ENCODE assay signal across 8 cellular contexts in the genomic region with DNA sequence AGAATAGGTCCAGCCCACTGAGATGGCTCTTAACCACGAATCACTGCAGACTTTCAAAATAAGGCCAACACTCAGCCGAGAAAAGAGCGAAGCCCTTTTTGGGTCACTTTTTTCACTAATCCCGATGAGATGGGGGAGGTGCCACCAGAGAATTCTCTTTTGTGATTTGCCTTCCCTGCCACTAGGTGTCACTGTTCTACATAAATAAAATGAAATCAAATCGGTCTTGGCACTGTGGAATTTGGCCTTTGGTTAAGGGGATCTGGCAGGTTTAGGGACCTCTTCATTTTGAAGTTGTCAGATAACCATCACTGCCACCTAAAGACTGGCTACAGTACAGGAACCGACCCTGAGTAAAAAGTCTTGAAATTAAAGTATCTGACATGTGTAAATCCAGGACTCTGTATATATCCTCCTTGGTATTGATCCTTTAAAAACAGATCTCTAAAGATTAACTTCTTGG.
A peak's percentile ranks its signal among the peaks of the same experiment; 100 is the strongest.
DNase-seq lines count a peak whose midpoint lies in the region; ATAC-seq, FAIRE-seq and TF ChIP-seq lines count a peak whose summit lies in the region.

No MANE protein-coding gene starts in this region.

- ATAC-seq in A549 (peak in 1 of 2 experiments; percentile 75; a peak in 4 of 6 replicates), HepG2 (peak; percentile 51; the same call in 1 of the 3 replicates)

- peak; percentile 66 for TF ChIP-seq CTCF in A549 (IDR thresholded peaks at IDR 0.05)
- peak; percentile 68 for TF ChIP-seq CTCF in GM12864 (IDR thresholded peaks at IDR 0.05; ENCODE audit: low read depth, low read length, missing control alignments)
- peak; percentile 74 for TF ChIP-seq CTCF in choroid plexus epithelial cell (conservative IDR thresholded peaks at IDR 0.05; ENCODE audit: low read depth, low read length)
- TF ChIP-seq CTCF in HepG2 (CRISPR knock-in tag; IDR thresholded peaks at IDR 0.05) = peak; percentile 77
- peak; percentile 41 to 77 (median 73) for TF ChIP-seq CTCF in testis (IDR thresholded peaks at IDR 0.05)

- H3K27ac ChIP-seq in A549 (no peak overlapping the region), HepG2 (ENCODE audit: extremely low read length, insufficient read depth, low read length) (no peak overlapping the region), testis (no peak overlapping the region)

- H3K4me1 ChIP-seq in A549 = no peaks in the 10 kb centered on the region
- H3K4me1 ChIP-seq in HepG2 (ENCODE audit: insufficient read depth, low read length) = no peaks in the 10 kb centered on the region
- H3K4me1 ChIP-seq in testis = no peaks in the 10 kb centered on the region

- POLR2A ChIA-PET in A549 (lab: Yijun Ruan, JAX) = no interaction called here
- POLR2A ChIA-PET in HepG2 (lab: Yijun Ruan, JAX) = no interaction called here

- no peak overlapping the region for H2AFZ ChIP-seq in HepG2 (ENCODE audit: low read length)

- WGBS in A549 (ENCODE audit: missing lambda C conversion rate) = 6% methylated on average over 6 of the region's 6 CpGs
- WGBS in HepG2 (ENCODE audit: low lambda C conversion rate) = 4% methylated on average over 6 of the region's 6 CpGs
- 11 to 34% methylated on average over 6 of the region's 6 CpGs for WGBS in testis, 2 donors

- TF ChIP-seq RAD21 in A549 (conservative IDR thresholded peaks at IDR 0.05 in 1 of 2, IDR thresholded peaks at IDR 0.05 in 1 of 2) (peak; percentile 63 to 71; a peak in 4 of 5 replicates), HepG2 (CRISPR knock-in tag; IDR thresholded peaks at IDR 0.05) (0 out of 2 replicates have a peak, but pooled peaks have one; percentile 20)

- intact Hi-C loops in HepG2 (cut with micrococcal nuclease; ENCODE audit: unreplicated experiment) = loop anchor here (2.0 to 5.0 kb wide), 2 partner anchors 729 to 1270 kb away; no protein-coding TSS in a partner anchor
- intact Hi-C loops in testis (cut with DNase I; ENCODE audit: low total_unique reads) = no loop called here

- in situ Hi-C loops in HepG2 (cut with HindIII; ENCODE audit: extremely low pct_ligation_motif_present, low pct_unique_long_range_greater_than_20kb) = loop anchor here (10.0 to 25.0 kb wide), 2 partner anchors 724 to 1266 kb away; no protein-coding TSS in a partner anchor

- no peak overlapping the region for H3K9ac ChIP-seq in HepG2 (ENCODE audit: insufficient read depth, low read depth, low read length)

- TF ChIP-seq EP300 in A549 (IDR thresholded peaks at IDR 0.05) = no peak
- TF ChIP-seq EP300 in HepG2 (IDR thresholded peaks at IDR 0.05; ENCODE audit: low read depth in 2 of 2, low read length in 2 of 2) = no peak
- no peak for TF ChIP-seq EP300 in HepG2 (CRISPR knock-in tag; IDR thresholded peaks at IDR 0.05; ENCODE audit: borderline replicate concordance)

- H3K27me3 ChIP-seq in HepG2 (ENCODE audit: control insufficient read depth in 1 of 2, insufficient read depth in 2 of 2, low read length in 2 of 2) (peaks cover 0 to 4% of the 10 kb centered on the region in 2 experiments; a peak in 1 of 5 replicates), testis (no peaks in the 10 kb centered on the region)

- no peaks in the 10 kb centered on the region for H3K9me3 ChIP-seq in A549
- H3K9me3 ChIP-seq in HepG2 (ENCODE audit: low read length) = no peaks in the 10 kb centered on the region
- H3K9me3 ChIP-seq in testis = no peaks in the 10 kb centered on the region

- TF ChIP-seq POLR2A in A549 (IDR thresholded peaks at IDR 0.05; ENCODE audit: low read length) = no peak
- TF ChIP-seq POLR2A in HepG2 (IDR thresholded peaks at IDR 0.05; ENCODE audit: insufficient read depth in 1 of 2, low read depth in 2 of 2, low read length in 2 of 2) = no peak
- no peak for TF ChIP-seq POLR2A in testis (IDR thresholded peaks at IDR 0.05)

- H3K79me2 ChIP-seq in HepG2 (ENCODE audit: insufficient read depth, low read length) = no peaks in the 10 kb centered on the region

- CTCF ChIA-PET in A549 (lab: Yijun Ruan, JAX) (interaction anchor here (1.0 to 2.5 kb wide), 6 partner anchors 10 to 1272 kb away, joined by 3 to 10 read pairs (median 5); no protein-coding TSS in a partner anchor), HepG2 (lab: Yijun Ruan, JAX; ENCODE audit: low intra/inter-chr PET ratio, low total read pairs) (interaction anchor here (0.6 to 1.5 kb wide), 4 partner anchors 731 to 1271 kb away, joined by 3 to 7 read pairs (median 6); no protein-coding TSS in a partner anchor)

- H3K4me3 ChIP-seq in A549 = no peak overlapping the region
- H3K4me3 ChIP-seq in GM12864 (ENCODE audit: low read depth, low read length) = no peak overlapping the region
- no peak overlapping the region for H3K4me3 ChIP-seq in choroid plexus epithelial cell (ENCODE audit: low read depth, low read length)
- no peak overlapping the region for H3K4me3 ChIP-seq in HepG2 (replicated peaks in 1 of 3; ENCODE audit: insufficient read depth in 1 of 3, low read depth in 2 of 3, low read length in 3 of 3)
- no peak overlapping the region for H3K4me3 ChIP-seq in testis

- DNase-seq in A549 (ENCODE audit: low read depth in 1 of 2, low spot score in 1 of 2) = peak; percentile 19 to 48
- DNase-seq in GM12864 (ENCODE audit: low read depth) = peak; percentile 12
- DNase-seq in NCI-H1436 (lab: John Stamatoyannopoulos, UW) = peak; percentile 71
- DNase-seq in SKM-1 treated with dmso at 0.1 percent for 144 hours (lab: John Stamatoyannopoulos, UW; ENCODE audit: unreplicated experiment) = peak; percentile 47
- peak; percentile 67 for DNase-seq in choroid plexus epithelial cell (ENCODE audit: low read depth)
- peak; percentile 69 for DNase-seq in HepG2 (ENCODE audit: low spot score)
- DNase-seq in testis = peak; percentile 28
- DNase-seq in mesenteric fat pad (ENCODE audit: low spot score) = no peak

- H3K36me3 ChIP-seq in HepG2 (replicated peaks in 1 of 2; ENCODE audit: control insufficient read depth in 1 of 2, insufficient read depth in 2 of 2, low read length in 2 of 2) = no peaks in the 10 kb centered on the region
- H3K36me3 ChIP-seq in testis (ENCODE audit: low read depth, missing control alignments) = no peaks in the 10 kb centered on the region

- peak overlapping the region; percentile 54; the same call in 2 of the 3 replicates for H3K4me2 ChIP-seq in A549
- no peak overlapping the region for H3K4me2 ChIP-seq in HepG2 (ENCODE audit: low read depth, low read length)

- BruUV-seq in HepG2 (replicated peaks; lab: Mats Ljungman, UMichigan) = no TSS peak

- FAIRE-seq in A549 (lab: Jason Lieb, UNC) = peak; percentile 13
- FAIRE-seq in HepG2 (lab: Jason Lieb, UNC) = peak; percentile 56

- no peaks in the 10 kb centered on the region for H4K20me1 ChIP-seq in HepG2 (ENCODE audit: insufficient read depth, low read length)

TF ChIP-seq in A549, 52 proteins besides CTCF, POLR2A, EP300 and RAD21:
- TF ChIP-seq KDM1A (IDR thresholded peaks at IDR 0.05; ENCODE audit: low read depth) (no peak), SMC3 (IDR thresholded peaks at IDR 0.05) (peak; percentile 44)

TF ChIP-seq in HepG2, 621 proteins besides CTCF, POLR2A, EP300 and RAD21:
- TF ChIP-seq ZBTB3 (CRISPR knock-in tag; IDR thresholded peaks at IDR 0.05; ENCODE audit: borderline replicate concordance, low read depth) (no peak), SMC3 (IDR thresholded peaks at IDR 0.05; ENCODE audit: low read length) (peak; percentile 53; the same call in 1 of the 2 replicates), HNF4A (CRISPR knock-in tag; IDR thresholded peaks at IDR 0.05) (0 out of 2 replicates have a peak, but pooled peaks have one; percentile 6), ZNF281 (CRISPR knock-in tag; IDR thresholded peaks at IDR 0.05; ENCODE audit: borderline replicate concordance) (peak; percentile 93), STAG1 (CRISPR knock-in tag; IDR thresholded peaks at IDR 0.05) (peak; percentile 77), ARID3A (IDR thresholded peaks at IDR 0.05; ENCODE audit: low read depth, low read length) (peak; percentile 95), GATAD2A (CRISPR knock-in tag; IDR thresholded peaks at IDR 0.05) (0 out of 2 replicates have a peak, but pooled peaks have one; percentile 10), ZMAT5 (CRISPR knock-in tag; IDR thresholded peaks at IDR 0.05; ENCODE audit: borderline replicate concordance, low read depth) (no peak)

Comparison
In these comparisons a context has a peak if more than half of its experiments do, and no peak if none do; other contexts are left out.
1. Of the 38 proteins assayed by ChIP-seq in both HepG2 and A549: peak only in HepG2: none; only in A549: none; in both: CTCF, RAD21 and SMC3; in neither: 35.